22 cellular contexts compared by ENCODE assay signal in the genomic region with DNA sequence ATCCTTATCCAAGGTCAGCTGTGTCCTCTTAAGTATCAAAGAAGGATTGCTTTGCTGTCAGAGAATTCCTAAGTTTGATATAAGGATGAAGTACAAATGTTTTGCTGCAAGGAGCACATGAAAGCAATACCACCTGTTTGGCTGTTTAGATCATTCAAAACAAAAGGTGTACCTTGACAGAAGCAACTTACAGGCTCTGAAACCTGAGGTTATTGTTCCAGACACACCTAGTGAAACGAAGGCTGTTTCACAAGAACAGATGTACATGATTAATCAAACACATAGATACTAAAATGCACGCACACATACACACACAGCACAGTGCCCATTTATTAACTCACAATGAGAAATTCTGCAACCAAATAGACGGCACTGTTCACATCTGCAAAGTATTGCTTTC.
DNase-seq lines count a peak whose midpoint lies in the region; ATAC-seq and TF ChIP-seq lines count a peak whose summit lies in the region.
"Had no signal": no experiment of that assay in that cellular context is flagged by ENCODE, and none has a peak within 500 bp of the region (broad histone marks: within the 10 kb centered on the region; RNA-seq: fewer than 3 reads in every experiment).

No MANE protein-coding gene starts in this region.

- no peak for TF ChIP-seq POLR2A in breast epithelium (IDR thresholded peaks at IDR 0.05)

- no peaks in the 10 kb centered on the region for H3K79me2 ChIP-seq in mammary epithelial cell (ENCODE audit: insufficient read depth, low read length)
- H3K79me2 ChIP-seq in MM.1S (ENCODE audit: low read length), result no peaks in the 10 kb centered on the region

- H3K4me1 ChIP-seq in mammary epithelial cell (ENCODE audit: insufficient read depth, low read length) (no peaks in the 10 kb centered on the region), breast epithelium (no peaks in the 10 kb centered on the region), MM.1S (ENCODE audit: low read length) (peaks cover 36% of the 10 kb centered on the region)
- H3K4me1 ChIP-seq: BE2C had no signal

- H3K36me3 ChIP-seq in mammary epithelial cell (ENCODE audit: insufficient read depth, low read length) (no peaks in the 10 kb centered on the region), breast epithelium (no peaks in the 10 kb centered on the region), MM.1S (replicated peaks; ENCODE audit: insufficient read depth, low read length) (no peaks in the 10 kb centered on the region), brain microvascular endothelial cell (replicated peaks) (no peaks in the 10 kb centered on the region)
- H3K36me3 ChIP-seq: BE2C had no signal

- intact Hi-C loops in mammary epithelial cell (cut with micrococcal nuclease), result no loop called here
- intact Hi-C loops in breast epithelium (cut with DNase I; ENCODE audit: low total_unique reads), result no loop called here

- H3K27ac ChIP-seq in mammary epithelial cell (ENCODE audit: insufficient read depth, low read depth, low read length) (no peak overlapping the region), breast epithelium (no peak overlapping the region), MM.1S (ENCODE audit: low read length) (peak overlapping the region; percentile 91), brain microvascular endothelial cell (no peak overlapping the region)
- H3K27ac ChIP-seq: 22Rv1, C4-2B, GM23248 had no signal

- DNase-seq in mammary epithelial cell, result peak; percentile 8
- DNase-seq in breast epithelium (ENCODE audit: low spot score in 2 of 2), result no peak
- DNase-seq in GM12865 (ENCODE audit: low read depth), result peak; percentile 15
- DNase-seq in MM.1S, result peak; percentile 89
- peak; percentile 29 for DNase-seq in epithelial cell of esophagus (ENCODE audit: low read depth)
- no peak for DNase-seq in COLO829 (ENCODE audit: low spot score)
- no peak for DNase-seq in brain microvascular endothelial cell
- DNase-seq: AML-193; BE2C; Calu3; CD4-positive, CD25-positive, alpha-beta regulatory T cell; CD8-positive, alpha-beta memory T cell; COR-L47; DMS53; DMS79 treated with DMSO at 0.1 percent for 48 hours; GF-D8; GM23248; H7; HCEC 1CT had no signal

- BruUV-seq in mammary epithelial cell (replicated peaks; lab: Mats Ljungman, UMichigan), result no TSS peak

- H3K27me3 ChIP-seq in mammary epithelial cell (ENCODE audit: insufficient read depth, low read length) (no peaks in the 10 kb centered on the region), breast epithelium (no peaks in the 10 kb centered on the region), MM.1S (replicated peaks; ENCODE audit: insufficient read depth, low read length) (no peaks in the 10 kb centered on the region), brain microvascular endothelial cell (replicated peaks) (no peaks in the 10 kb centered on the region)
- H3K27me3 ChIP-seq: BE2C had no signal

- in situ Hi-C loops in mammary epithelial cell (cut with MboI; ENCODE audit: low sequenced_read_pairs in 2 of 2) (no loop called here), brain microvascular endothelial cell (cut with HindIII; ENCODE audit: low pct_ligation_motif_present, low sequenced_read_pairs) (no loop called here)

- no peaks in the 10 kb centered on the region for H4K20me1 ChIP-seq in mammary epithelial cell (ENCODE audit: insufficient read depth, low read length)
- no peaks in the 10 kb centered on the region for H4K20me1 ChIP-seq in MM.1S (ENCODE audit: insufficient read depth, low read length)

- no peaks in the 10 kb centered on the region for H3K9me3 ChIP-seq in mammary epithelial cell (replicated peaks; ENCODE audit: insufficient read depth, low read length)
- no peaks in the 10 kb centered on the region for H3K9me3 ChIP-seq in breast epithelium
- H3K9me3 ChIP-seq in MM.1S (replicated peaks; ENCODE audit: insufficient read depth, low read length), result no peaks in the 10 kb centered on the region
- H3K9me3 ChIP-seq: BE2C had no signal

- H3K9ac ChIP-seq in mammary epithelial cell (ENCODE audit: insufficient read depth, low read length) (no peak overlapping the region), MM.1S (ENCODE audit: low read length) (peak overlapping the region; percentile 32)
- H3K9ac ChIP-seq: GM23248 had no signal

- dilution Hi-C loops in mammary epithelial cell (cut with HindIII; ENCODE audit: low sequenced_read_pairs), result no loop called here

- 73% methylated on average over 3 of the region's 3 CpGs for whole genome bisulfite sequencing in mammary epithelial cell (ENCODE audit: low coverage, missing lambda C conversion rate)

- H2AFZ ChIP-seq in mammary epithelial cell (ENCODE audit: low read depth, low read length) (no peak overlapping the region), MM.1S (ENCODE audit: low read length) (peak overlapping the region; percentile 47)
- H2AFZ ChIP-seq: GM23248 had no signal

- H3K4me3 ChIP-seq in mammary epithelial cell (replicated peaks in 1 of 3; ENCODE audit: insufficient read depth in 1 of 3, low read depth in 2 of 3, low read length in 3 of 3), result no peak overlapping the region
- H3K4me3 ChIP-seq in breast epithelium, result no peak overlapping the region
- no peak overlapping the region for H3K4me3 ChIP-seq in GM12865 (ENCODE audit: low read depth, low read length)
- peak overlapping the region; percentile 11; the same call in 1 of the 2 replicates for H3K4me3 ChIP-seq in MM.1S (ENCODE audit: low read length)
- no peak overlapping the region for H3K4me3 ChIP-seq in epithelial cell of esophagus (ENCODE audit: low read length)
- no peak overlapping the region for H3K4me3 ChIP-seq in brain microvascular endothelial cell (ENCODE audit: low read depth, low read length)
- H3K4me3 ChIP-seq: GM23248 had no signal

- H3F3A ChIP-seq in MM.1S (ENCODE audit: insufficient read depth, low read length), result peaks cover 18% of the 10 kb centered on the region

- H3K9me2 ChIP-seq in MM.1S (replicated peaks; ENCODE audit: insufficient read depth, low read length), result no peaks in the 10 kb centered on the region

- no peak for ATAC-seq in GM18870 (IDR thresholded peaks at IDR 0.05; ENCODE audit: unreplicated experiment)

- H3K4me2 ChIP-seq in mammary epithelial cell (ENCODE audit: insufficient read depth, low read depth, low read length) (no peak overlapping the region), MM.1S (ENCODE audit: low read depth, low read length) (peak overlapping the region; percentile 70)

- TF ChIP-seq CTCF in mammary epithelial cell (conservative IDR thresholded peaks at IDR 0.05 in 1 of 2, IDR thresholded peaks at IDR 0.05 in 1 of 2; ENCODE audit: extremely low read depth in 1 of 2, insufficient read depth in 1 of 2, low read depth in 1 of 2, low read length in 2 of 2) (no peak), breast epithelium (IDR thresholded peaks at IDR 0.05) (no peak), GM12865 (IDR thresholded peaks at IDR 0.05; ENCODE audit: insufficient read depth, low read depth, low read length, missing control alignments) (no peak), MM.1S (IDR thresholded peaks at IDR 0.05; ENCODE audit: low read length) (no peak), epithelial cell of esophagus (IDR thresholded peaks at IDR 0.05; ENCODE audit: insufficient read depth, low read depth, low read length, missing control alignments) (no peak), brain microvascular endothelial cell (IDR thresholded peaks at IDR 0.05; ENCODE audit: low read depth, low read length, missing control alignments) (no peak)

- CTCF ChIA-PET in mammary epithelial cell (lab: Charles Lee; ENCODE audit: low non-redundant PET), result no interaction called here

Comparison
In these comparisons a context has a peak if more than half of its experiments do, and no peak if none do; other contexts are left out.
1. DNase-seq: peak in mammary epithelial cell (single experiment), GM12865 (single experiment), MM.1S (single experiment) and epithelial cell of esophagus (single experiment); none in breast epithelium (0 of 2), COLO829 (single experiment) and brain microvascular endothelial cell (single experiment).